20 cellular contexts compared by ENCODE assay signal in genomic region chr10:22699976-22700375, GRCh38. TPM values are rescaled to one million over a fixed set of nuclear protein-coding genes. Genes with fewer than 3 reads are reported as not detected.
DNase-seq lines count a peak whose midpoint lies in the region; ATAC-seq, FAIRE-seq and TF ChIP-seq lines count a peak whose summit lies in the region.
"Had no signal": no experiment of that assay in that cellular context is flagged by ENCODE, and none has a peak within 500 bp of the region (broad histone marks: within the 10 kb centered on the region; RNA-seq: fewer than 3 reads in every experiment).

No MANE protein-coding gene starts in this region.

- peaks cover 93% of the 10 kb centered on the region for H3K4me1 Mint-ChIP-seq in activated naive CD8-positive, alpha-beta T cell (ENCODE audit: low read depth)
- peaks cover 76% of the 10 kb centered on the region for H3K4me1 Mint-ChIP-seq in activated naive CD8-positive, alpha-beta T cell treated with anti-CD3 and anti-CD28 coated beads for 36 hours
- peaks cover 69% of the 10 kb centered on the region for H3K4me1 Mint-ChIP-seq in T-helper 17 cell

- ATAC-seq in T-helper 17 cell: no peak
- ATAC-seq in stimulated activated naive CD8-positive, alpha-beta T cell treated with anti-CD3 and anti-CD28 coated beads, Interleukin-15, Interleukin-2, amounts not matched to agents 100 U/mL and 50 U/mL, for 24 hours: no peak

- H3K79me2 ChIP-seq in keratinocyte (ENCODE audit: control insufficient read depth, insufficient read depth, low read length): peaks cover 31% of the 10 kb centered on the region

- peaks cover 11% of the 10 kb centered on the region for H3K36me3 Mint-ChIP-seq in activated naive CD8-positive, alpha-beta T cell
- H3K36me3 Mint-ChIP-seq in activated naive CD8-positive, alpha-beta T cell treated with anti-CD3 and anti-CD28 coated beads for 36 hours: peaks cover 43% of the 10 kb centered on the region
- H3K36me3 Mint-ChIP-seq in T-helper 17 cell (ENCODE audit: low read depth): peaks cover 7% of the 10 kb centered on the region

- H3K27me3 ChIP-seq in keratinocyte (ENCODE audit: control insufficient read depth, extremely low read depth, insufficient read depth, low read length) (no peaks in the 10 kb centered on the region), stomach (no peaks in the 10 kb centered on the region)
- H3K27me3 ChIP-seq: brain microvascular endothelial cell, right atrium auricular region, SJSA1 had no signal

- no peak overlapping the region for H3K4me2 ChIP-seq in keratinocyte (ENCODE audit: control insufficient read depth, extremely low read depth, insufficient read depth, low read depth, low read length)
- H3K4me2 ChIP-seq: PC-9 had no signal

- H3K4me3 ChIP-seq in keratinocyte (ENCODE audit: control insufficient read depth in 2 of 3, extremely low read depth in 1 of 3, insufficient read depth in 2 of 3, low read depth in 1 of 3, low read length in 3 of 3) (no peak overlapping the region), stomach (no peak overlapping the region)
- H3K4me3 ChIP-seq: PC-9, right atrium auricular region, SJSA1 had no signal

- 38 to 70% (median 52%) methylated on average over 5 of the region's 5 CpGs for WGBS in stomach, 5 donors

- H4K20me1 ChIP-seq in keratinocyte (ENCODE audit: control insufficient read depth, extremely low read depth, insufficient read depth, low read length): peaks cover 2% of the 10 kb centered on the region

- TF ChIP-seq POLR2A in stomach (IDR thresholded peaks at IDR 0.05): no peak

- dilution Hi-C loops in keratinocyte (cut with MboI; ENCODE audit: extremely low pct_ligation_motif_present, low sequenced_read_pairs): no loop called here

- H2AFZ ChIP-seq in keratinocyte (ENCODE audit: control insufficient read depth, low read length): no peak overlapping the region
- H2AFZ ChIP-seq: PC-9 had no signal

- no peaks in the 10 kb centered on the region for H3K9me3 Mint-ChIP-seq in activated naive CD8-positive, alpha-beta T cell (ENCODE audit: low read depth)
- H3K9me3 Mint-ChIP-seq in activated naive CD8-positive, alpha-beta T cell treated with anti-CD3 and anti-CD28 coated beads for 36 hours: peaks cover 8% of the 10 kb centered on the region
- H3K9me3 Mint-ChIP-seq: activated naive CD8-positive, alpha-beta T cell treated with anti-CD3 and anti-CD28 coated beads, Interleukin-2, amount 10 ng/mL, durations not matched to agents 7 days and 5 days had no signal

- H3K4me3 Mint-ChIP-seq in activated naive CD8-positive, alpha-beta T cell: no peak overlapping the region
- no peak overlapping the region for H3K4me3 Mint-ChIP-seq in activated naive CD8-positive, alpha-beta T cell treated with anti-CD3 and anti-CD28 coated beads for 36 hours
- no peak overlapping the region for H3K4me3 Mint-ChIP-seq in T-helper 17 cell
- H3K4me3 Mint-ChIP-seq: activated naive CD8-positive, alpha-beta T cell treated with anti-CD3 and anti-CD28 coated beads, Interleukin-2, amount 10 ng/mL, durations not matched to agents 7 days and 5 days; neural crest cell had no signal

- intact Hi-C loops in stomach (cut with DNase I; ENCODE audit: low total_unique reads): no loop called here

- TF ChIP-seq EP300 in stomach (IDR thresholded peaks at IDR 0.05): no peak

- no peaks in the 10 kb centered on the region for H3K27me3 Mint-ChIP-seq in activated naive CD8-positive, alpha-beta T cell
- no peaks in the 10 kb centered on the region for H3K27me3 Mint-ChIP-seq in activated naive CD8-positive, alpha-beta T cell treated with anti-CD3 and anti-CD28 coated beads for 36 hours
- H3K27me3 Mint-ChIP-seq in T-helper 17 cell: no peaks in the 10 kb centered on the region
- H3K27me3 Mint-ChIP-seq: activated naive CD8-positive, alpha-beta T cell treated with anti-CD3 and anti-CD28 coated beads, Interleukin-2, amount 10 ng/mL, durations not matched to agents 7 days and 5 days had no signal

- TF ChIP-seq CTCF in keratinocyte (optimal IDR thresholded peaks at IDR 0.05 in 1 of 3, IDR thresholded peaks at IDR 0.05 in 1 of 3, conservative IDR thresholded peaks at IDR 0.05 in 1 of 3; ENCODE audit: extremely low read depth in 1 of 3, insufficient read depth in 2 of 3, low read length in 3 of 3): no peak
- TF ChIP-seq CTCF in stomach (IDR thresholded peaks at IDR 0.05): no peak

- no peaks in the 10 kb centered on the region for H3K36me3 ChIP-seq in keratinocyte (ENCODE audit: control insufficient read depth in 2 of 2, extremely low read depth in 1 of 2, insufficient read depth in 2 of 2, low read length in 2 of 2)
- H3K36me3 ChIP-seq in stomach: no peaks in the 10 kb centered on the region
- H3K36me3 ChIP-seq: brain microvascular endothelial cell, right atrium auricular region, SJSA1 had no signal

- peak; percentile 83 for FAIRE-seq in keratinocyte (lab: Jason Lieb, UNC)

- H3K27ac Mint-ChIP-seq in activated naive CD8-positive, alpha-beta T cell: peak overlapping the region; percentile 86
- no peak overlapping the region for H3K27ac Mint-ChIP-seq in activated naive CD8-positive, alpha-beta T cell treated with anti-CD3 and anti-CD28 coated beads for 36 hours
- H3K27ac Mint-ChIP-seq in T-helper 17 cell: peak overlapping the region; percentile 61

- H3K27ac ChIP-seq in keratinocyte (ENCODE audit: control insufficient read depth, insufficient read depth, low read length) (no peak overlapping the region), stomach (no peak overlapping the region)
- H3K27ac ChIP-seq: brain microvascular endothelial cell, PC-9, right atrium auricular region, SJSA1 had no signal

- no peak overlapping the region for H3K9ac ChIP-seq in keratinocyte (ENCODE audit: control insufficient read depth, extremely low read depth, insufficient read depth, low read length)

- H3K9me1 ChIP-seq in keratinocyte (ENCODE audit: control insufficient read depth, extremely low read depth, insufficient read depth, low read length): no peaks in the 10 kb centered on the region

- no peaks in the 10 kb centered on the region for H3K9me3 ChIP-seq in T-helper 17 cell (ENCODE audit: control insufficient read depth, low read length, poor library complexity, severe bottlenecking)
- no peaks in the 10 kb centered on the region for H3K9me3 ChIP-seq in keratinocyte (ENCODE audit: control insufficient read depth, low read depth, low read length)
- no peaks in the 10 kb centered on the region for H3K9me3 ChIP-seq in stomach
- H3K9me3 ChIP-seq: right atrium auricular region, SJSA1 had no signal

- no peaks in the 10 kb centered on the region for H3K4me1 ChIP-seq in keratinocyte (ENCODE audit: control insufficient read depth, extremely low read depth, insufficient read depth, low read length)
- H3K4me1 ChIP-seq in stomach: peaks cover 31 to 96% (median 68%) of the 10 kb centered on the region in 4 donors

- no peak for DNase-seq in activated naive CD8-positive, alpha-beta T cell treated with anti-CD3 and anti-CD28 coated beads for 36 hours
- DNase-seq in T-helper 17 cell: no peak
- no peak for DNase-seq in keratinocyte (ENCODE audit: low read depth, low spot score)
- DNase-seq in stomach: peak; percentile 46
- no peak for DNase-seq in stimulated activated naive CD8-positive, alpha-beta T cell treated with anti-CD3 and anti-CD28 coated beads, Interleukin-15, Interleukin-2, amounts not matched to agents 100 U/mL and 50 U/mL, for 24 hours
- DNase-seq in NCI-H2196 (lab: John Stamatoyannopoulos, UW; ENCODE audit: unreplicated experiment): no peak
- no peak for DNase-seq in H4 (ENCODE audit: low spot score)
- DNase-seq: activated CD4-positive, alpha-beta T cell treated with anti-CD3 and anti-CD28 coated beads for 1 hour; activated naive CD8-positive, alpha-beta T cell treated with anti-CD3 and anti-CD28 coated beads, Interleukin-2, amount 10 ng/mL, durations not matched to agents 7 days and 5 days; brain microvascular endothelial cell; EL; KBM-7; mesenchymal stem cell; NCI-H1048; NCI-H524 treated with DMSO at 0.1 percent for 48 hours; PC-9 had no signal

RNA-seq across cellular contexts. Expression of gene PIP4K2A, which starts 14.4 kb away (rescaled TPM):
- total RNA-seq in activated naive CD8-positive, alpha-beta T cell treated with anti-CD3 and anti-CD28 coated beads for 36 hours: 100 to 1,000 TPM; 111 to 118 TPM
- total RNA-seq in T-helper 17 cell (100 to 1,000 TPM; 167 to 205 TPM), stomach (10 to 100 TPM in 4 of 5 donors, 1 to 10 TPM in 1; 6.7 to 61.3 (median 18.3) TPM)
- polyA plus RNA-seq in keratinocyte (7.0 to 15.5 TPM (median 10.0 TPM) in 3 replicates), stomach (10 to 100 TPM in 1 of 3 donors, 1 to 10 TPM in 2; 8.0 to 12.1 (median 9.4) TPM)
- polyA plus RNA-seq in keratinocyte (2011; ENCODE audit: low read depth): 4.7 TPM
- polyA plus RNA-seq in keratinocyte (2011; cell fraction: cytosol; rRNA removed): 10.7 and 14.7 TPM in 2 replicates
- polyA plus RNA-seq in keratinocyte (2011; cell fraction: nucleus; rRNA removed): 7.7 and 8.2 TPM in 2 replicates
- polyA plus RNA-seq in keratinocyte (2012; ENCODE audit: low replicate concordance): 5.1 and 11.2 TPM in 2 replicates
- polyA minus RNA-seq in keratinocyte: 6.1 to 12.0 TPM (median 11.0 TPM) in 3 replicates
- 8.4 TPM for polyA minus RNA-seq in keratinocyte (2011; cell fraction: cytosol; rRNA and poly(A)+ RNA removed)
- polyA minus RNA-seq in keratinocyte (2011; cell fraction: nucleus; rRNA and poly(A)+ RNA removed): 6.1 and 15.2 TPM in 2 replicates
- total RNA-seq in H4 (2014; rRNA removed; shearing (Covaris generic)): 10.8 and 28.5 TPM in 2 replicates
